In genomic region chr6:52595000-52595795, GRCh38 we compare ENCODE assay signal across 1 cellular context.
TF ChIP-seq lines count a peak whose summit lies in the region.

No MANE protein-coding gene starts in this region.

TF ChIP-seq in HepG2, 621 proteins besides CTCF, POLR2A, EP300 and RAD21 (continued from another document and continues in another):
- TF ChIP-seq ARID5B (CRISPR knock-in tag; IDR thresholded peaks at IDR 0.05), result peak; percentile 66
- peak; percentile 48; the same call in 1 of the 2 replicates for TF ChIP-seq ZBTB34 (CRISPR knock-in tag; IDR thresholded peaks at IDR 0.05)
- peak; percentile 15; the same call in 1 of the 2 replicates for TF ChIP-seq THRA (CRISPR knock-in tag; IDR thresholded peaks at IDR 0.05; ENCODE audit: borderline replicate concordance)
- TF ChIP-seq PAXIP1 (CRISPR knock-in tag; conservative IDR thresholded peaks at IDR 0.05), result peak; percentile 53; the same call in 1 of the 2 replicates
- TF ChIP-seq ZIK1 (CRISPR knock-in tag; IDR thresholded peaks at IDR 0.05; ENCODE audit: borderline replicate concordance, low read depth), result no peak
- peak; percentile 16; the same call in 1 of the 2 replicates for TF ChIP-seq SSRP1 (CRISPR knock-in tag; IDR thresholded peaks at IDR 0.05)
- no peak for TF ChIP-seq HNF1A (IDR thresholded peaks at IDR 0.05; ENCODE audit: low read depth)
- TF ChIP-seq HNF1A (CRISPR knock-in tag; IDR thresholded peaks at IDR 0.05; ENCODE audit: borderline replicate concordance), result peak; percentile 12; the same call in 1 of the 2 replicates
- TF ChIP-seq ZBTB25 (CRISPR knock-in tag; IDR thresholded peaks at IDR 0.05), result 0 out of 2 replicates have a peak, but pooled peaks have one; percentile 50
- TF ChIP-seq THAP7 (CRISPR knock-in tag; IDR thresholded peaks at IDR 0.05), result peak; percentile 73; the same call in 1 of the 2 replicates
- peak; percentile 46; the same call in 1 of the 2 replicates for TF ChIP-seq AHDC1 (CRISPR knock-in tag; IDR thresholded peaks at IDR 0.05; ENCODE audit: borderline replicate concordance)
- TF ChIP-seq CHD2 (IDR thresholded peaks at IDR 0.05; ENCODE audit: low read depth, low read length), result no peak
- no peak; the same call in none of the 2 replicates for TF ChIP-seq NR2F6 (IDR thresholded peaks at IDR 0.05)
- TF ChIP-seq NR2F6 (CRISPR knock-in tag; IDR thresholded peaks at IDR 0.05), result peak; percentile 39; the same call in 1 of the 2 replicates
- TF ChIP-seq PITX1 (CRISPR knock-in tag; IDR thresholded peaks at IDR 0.05), result peak; percentile 31; the same call in 1 of the 2 replicates
- TF ChIP-seq MAFK (conservative IDR thresholded peaks at IDR 0.05 in 1 of 2, IDR thresholded peaks at IDR 0.05 in 1 of 2; ENCODE audit: low read length in 2 of 2), result peak; percentile 47 to 68; a peak in 3 of 4 replicates
- peak; percentile 83; the same call in 1 of the 2 replicates for TF ChIP-seq HBP1 (CRISPR knock-in tag; IDR thresholded peaks at IDR 0.05; ENCODE audit: low read depth)
- TF ChIP-seq MED1 (CRISPR knock-in tag; IDR thresholded peaks at IDR 0.05), result 0 out of 2 replicates have a peak, but pooled peaks have one; percentile 16
- no peak for TF ChIP-seq SOX13 (IDR thresholded peaks at IDR 0.05)
- peak in 1 of 2 experiments; percentile 5; a peak in 2 of 4 replicates for TF ChIP-seq SOX13 (CRISPR knock-in tag; conservative IDR thresholded peaks at IDR 0.05 in 1 of 2, IDR thresholded peaks at IDR 0.05 in 1 of 2)
- TF ChIP-seq DPF2 (CRISPR knock-in tag; IDR thresholded peaks at IDR 0.05; ENCODE audit: borderline replicate concordance, low read depth), result no peak
- TF ChIP-seq ZFP37 (CRISPR knock-in tag; IDR thresholded peaks at IDR 0.05; ENCODE audit: borderline replicate concordance), result no peak
- peak; percentile 32; the same call in 1 of the 2 replicates for TF ChIP-seq ZBTB26 (CRISPR knock-in tag; IDR thresholded peaks at IDR 0.05; ENCODE audit: borderline replicate concordance)
